ENCODE assay signal across 8 cellular contexts in the genomic region with DNA sequence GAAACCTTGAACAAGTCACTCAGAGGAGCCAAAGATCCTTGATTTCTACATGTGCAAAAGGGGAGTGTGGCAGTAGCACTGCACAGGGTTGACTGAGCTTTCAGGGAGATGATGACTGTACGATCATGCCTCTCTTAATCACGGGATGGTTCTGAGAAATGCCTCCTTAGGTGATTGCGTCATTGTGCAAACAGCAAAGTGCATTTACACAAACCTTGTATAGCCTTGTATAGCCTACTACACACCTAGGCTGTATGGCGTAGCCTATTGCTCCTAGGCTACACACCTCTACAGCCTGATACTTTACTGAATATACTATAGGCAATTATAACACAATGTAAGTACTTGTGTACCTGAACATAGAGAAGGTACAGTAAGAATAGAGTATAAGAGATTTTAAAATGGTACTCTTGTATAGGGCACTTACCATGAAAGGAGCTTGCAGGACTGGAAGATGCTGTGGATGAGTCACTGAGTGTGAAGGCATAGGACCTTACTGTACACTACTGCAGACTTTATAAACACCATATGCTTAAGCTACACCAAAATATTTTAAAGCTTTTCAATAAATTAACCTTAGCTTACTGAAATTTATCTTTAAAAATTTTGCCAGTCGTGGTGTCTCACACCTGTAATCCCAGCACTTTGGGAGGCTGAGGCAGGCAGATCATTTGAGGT. TPM values are rescaled to one million over a fixed set of nuclear protein-coding genes. Genes with fewer than 3 reads are reported as not detected.
DNase-seq lines count a peak whose midpoint lies in the region; ATAC-seq and TF ChIP-seq lines count a peak whose summit lies in the region.
"Not testable (repeated sequence)": the region's sequence is repeated elsewhere in the genome, so short reads cannot be mapped to it uniquely, and the experiment has no call there.

No MANE protein-coding gene starts in this region.

- H2BK20ac ChIP-seq in IMR-90 (ENCODE audit: low read depth, low read length), result not testable (repeated sequence)

- not testable (repeated sequence) for H3K18ac ChIP-seq in IMR-90 (ENCODE audit: low read depth, low read length)

- not testable (repeated sequence) for H2BK15ac ChIP-seq in IMR-90 (ENCODE audit: low read depth, low read length)

- not testable (repeated sequence) for ATAC-seq in IMR-90 (ENCODE audit: low read depth); activated T-cell treated with anti-CD3 and anti-CD28 coated beads, Interleukin-2, amount 50 U/mL, for 72 hours (replicated peaks in 1 of 2); central memory CD8-positive, alpha-beta T cell (replicated peaks; ENCODE audit: extremely low read depth, poor library complexity, severe bottlenecking)

- H3K4me1 Mint-ChIP-seq in activated T-cell treated with anti-CD3 and anti-CD28 coated beads, Interleukin-2, amount 50 U/mL, for 72 hours (ENCODE audit: low read depth), result peaks cover 13% of the 10 kb centered on the region
- peaks cover 15% of the 10 kb centered on the region for H3K4me1 Mint-ChIP-seq in central memory CD8-positive, alpha-beta T cell
- not testable (repeated sequence) for H3K4me1 Mint-ChIP-seq in mesothelial cell of epicardium

- not testable (repeated sequence) for H3K4me1 ChIP-seq in IMR-90 (ENCODE audit: control insufficient read depth, insufficient read depth, low read length); thyroid gland

- H3K4me3 ChIP-seq in IMR-90 (ENCODE audit: insufficient read depth, low read depth, low read length); thyroid gland (replicated peaks in 1 of 3): not testable (repeated sequence)

- not testable (repeated sequence) for H2BK120ac ChIP-seq in IMR-90 (ENCODE audit: low read depth, low read length)

- not testable (repeated sequence) for H2BK5ac ChIP-seq in IMR-90 (ENCODE audit: low read depth, low read length, poor library complexity, severe bottlenecking)

- peak overlapping the region; percentile 21; the same call in 1 of the 2 replicates for H3K4me2 ChIP-seq in IMR-90 (ENCODE audit: low read depth, low read length)

- not testable (repeated sequence) for H2AK9ac ChIP-seq in IMR-90 (replicated peaks; ENCODE audit: low read depth, low read length, poor library complexity)

- not testable (repeated sequence) for H3K14ac ChIP-seq in IMR-90 (replicated peaks; ENCODE audit: low read depth, low read length)

- H3K36me3 ChIP-seq in IMR-90 (ENCODE audit: control insufficient read depth, insufficient read depth, low read length); thyroid gland: not testable (repeated sequence)

- POLR2A ChIA-PET in IMR-90 (lab: Charles Lee; ENCODE audit: unreplicated experiment), result not testable (repeated sequence)

- not testable (repeated sequence) for TF ChIP-seq RAD21 in IMR-90 (IDR thresholded peaks at IDR 0.05; ENCODE audit: low read length)

- not testable (repeated sequence) for H3K4ac ChIP-seq in IMR-90 (ENCODE audit: low read depth, low read length)

- H2AFZ ChIP-seq in IMR-90 (replicated peaks; ENCODE audit: low read length, poor library complexity), result not testable (repeated sequence)

- CTCF ChIA-PET in IMR-90 (lab: Yijun Ruan, JAX), result interaction anchor here (0.6 kb wide), 1 partner anchor 111 kb away, joined by 3 read pairs; no protein-coding TSS in a partner anchor

- peak overlapping the region; percentile 76 to 93 for H3K4me3 Mint-ChIP-seq in activated T-cell treated with anti-CD3 and anti-CD28 coated beads, Interleukin-2, amount 50 U/mL, for 72 hours
- peak overlapping the region; percentile 86 for H3K4me3 Mint-ChIP-seq in central memory CD8-positive, alpha-beta T cell
- H3K4me3 Mint-ChIP-seq in mesothelial cell of epicardium, result peak overlapping the region; percentile 86

- H3K27ac ChIP-seq in IMR-90 (ENCODE audit: insufficient read depth, low read length), result not testable (repeated sequence)
- peak overlapping the region; percentile 2 to 70 (median 48) for H3K27ac ChIP-seq in thyroid gland

- not testable (repeated sequence) for H3K36me3 Mint-ChIP-seq in activated T-cell treated with anti-CD3 and anti-CD28 coated beads, Interleukin-2, amount 50 U/mL, for 72 hours (ENCODE audit: insufficient read depth in 2 of 2); central memory CD8-positive, alpha-beta T cell (ENCODE audit: insufficient read depth); mesothelial cell of epicardium

- 86% methylated on average over 1 of the region's 5 CpGs; no CpG with 5 or more reads in 1 of the 2 experiments for WGBS in IMR-90 (ENCODE audit: extremely low coverage in 2 of 2, insufficient read length in 1 of 2), 2 experiments
- 58 to 72% methylated on average over 5 of the region's 5 CpGs for WGBS in thyroid gland, 2 donors

- not testable (repeated sequence) for H4K8ac ChIP-seq in IMR-90 (ENCODE audit: low read depth in 2 of 2, low read length in 2 of 2)

- H4K20me1 ChIP-seq in IMR-90 (ENCODE audit: insufficient read depth, low read length), result not testable (repeated sequence)

- dilution Hi-C loops in IMR-90 (cut with HindIII; ENCODE audit: low sequenced_read_pairs, unreplicated experiment), result not testable (repeated sequence)

- H3K9me1 ChIP-seq in IMR-90 (ENCODE audit: insufficient read depth, low read length), result not testable (repeated sequence)

- not testable (repeated sequence) for TF ChIP-seq CTCF in IMR-90 (conservative IDR thresholded peaks at IDR 0.05; ENCODE audit: low read depth, low read length); mesothelial cell of epicardium (IDR thresholded peaks at IDR 0.05; ENCODE audit: unreplicated experiment); thyroid gland (IDR thresholded peaks at IDR 0.05)

- peaks cover 43% of the 10 kb centered on the region for H3K27me3 Mint-ChIP-seq in activated T-cell treated with anti-CD3 and anti-CD28 coated beads, Interleukin-2, amount 50 U/mL, for 72 hours (ENCODE audit: low read depth)
- H3K27me3 Mint-ChIP-seq in central memory CD8-positive, alpha-beta T cell, result peaks cover 44% of the 10 kb centered on the region
- H3K27me3 Mint-ChIP-seq in mesothelial cell of epicardium (ENCODE audit: low read depth), result not testable (repeated sequence)

- not testable (repeated sequence) for BruUV-seq in IMR-90 (replicated peaks; lab: Mats Ljungman, UMichigan)

- H3K79me1 ChIP-seq in IMR-90 (ENCODE audit: low read depth in 1 of 2, low read length in 2 of 2), result peaks cover 7 to 12% of the 10 kb centered on the region in 2 experiments

- not testable (repeated sequence) for H4K91ac ChIP-seq in IMR-90 (ENCODE audit: insufficient read depth, low read depth, low read length)

- H3K9ac ChIP-seq in IMR-90 (ENCODE audit: low read depth, low read length), result not testable (repeated sequence)

- H3K27me3 ChIP-seq in IMR-90 (ENCODE audit: control insufficient read depth, insufficient read depth, low read length); thyroid gland: not testable (repeated sequence)

- TF ChIP-seq POLR2A in IMR-90 (IDR thresholded peaks at IDR 0.05; ENCODE audit: low read depth, low read length); thyroid gland (IDR thresholded peaks at IDR 0.05): not testable (repeated sequence)

- in situ Hi-C loops in Caki2 (cut with HindIII; ENCODE audit: low pct_unique_long_range_greater_than_20kb, low sequenced_read_pairs); IMR-90 (cut with MboI; ENCODE audit: low sequenced_read_pairs): not testable (repeated sequence)

- intact Hi-C loops in IMR-90 (cut with micrococcal nuclease); thyroid gland (cut with DNase I): not testable (repeated sequence)

- not testable (repeated sequence) for H3K9me3 ChIP-seq in IMR-90 (ENCODE audit: control insufficient read depth, insufficient read depth, low read length); thyroid gland

- not testable (repeated sequence) for H4K5ac ChIP-seq in IMR-90 (ENCODE audit: low read depth, low read length)

- H2AK5ac ChIP-seq in IMR-90 (ENCODE audit: low read depth, low read length), result not testable (repeated sequence)

- H3K27ac Mint-ChIP-seq in activated T-cell treated with anti-CD3 and anti-CD28 coated beads, Interleukin-2, amount 50 U/mL, for 72 hours; central memory CD8-positive, alpha-beta T cell (ENCODE audit: low read depth); mesothelial cell of epicardium: not testable (repeated sequence)

- not testable (repeated sequence) for H3K9me3 Mint-ChIP-seq in activated T-cell treated with anti-CD3 and anti-CD28 coated beads, Interleukin-2, amount 50 U/mL, for 72 hours; central memory CD8-positive, alpha-beta T cell; mesothelial cell of epicardium

- DNase-seq in Caki2 (ENCODE audit: low read depth) (peak; percentile 60), IMR-90 (peak; percentile 77), NCI-H748 (lab: John Stamatoyannopoulos, UW; ENCODE audit: unreplicated experiment) (peak; percentile 22), fibroblast of peridontal ligament (ENCODE audit: extremely low read depth) (peak; percentile 34), thyroid gland (peak; percentile 23 to 29)
- DNase-seq in activated T-cell treated with anti-CD3 and anti-CD28 coated beads, Interleukin-2, amount 50 U/mL, for 72 hours; central memory CD8-positive, alpha-beta T cell (ENCODE audit: low spot score in 2 of 2); mesothelial cell of epicardium (ENCODE audit: low spot score in 2 of 2, unreplicated experiment in 2 of 2): not testable (repeated sequence)

- not testable (repeated sequence) for H3K23ac ChIP-seq in IMR-90 (ENCODE audit: low read depth, low read length)

- not testable (repeated sequence) for H3K56ac ChIP-seq in IMR-90 (ENCODE audit: extremely low read depth, insufficient read depth, low read length)

TF ChIP-seq in IMR-90, 13 proteins besides CTCF, POLR2A, EP300 and RAD21:
- TF ChIP-seq CEBPB (IDR thresholded peaks at IDR 0.05; ENCODE audit: low read depth, low read length), result peak; percentile 77

RNA-seq across cellular contexts. Expression of a gene that starts 1.3 kb away (rescaled TPM):
- 2.2 and 9.8 TPM in 2 replicates for total RNA-seq in Caki2 (2014; rRNA removed; shearing (Covaris generic); ENCODE audit: low replicate concordance)
- total RNA-seq in IMR-90 (2012; rRNA removed), result 9.4 and 13.3 TPM in 2 replicates
- polyA plus RNA-seq in IMR-90 (2012; rRNA removed), result 5.6 TPM in 2 replicates
- 6.8 and 13.4 TPM in 2 replicates for polyA plus RNA-seq in IMR-90 (2012; cell fraction: cytosol; rRNA removed)
- 26.4 and 34.0 TPM in 2 replicates for polyA plus RNA-seq in IMR-90 (2012; cell fraction: nucleus; rRNA removed; ENCODE audit: low replicate concordance)
- total RNA-seq in activated T-cell treated with anti-CD3 and anti-CD28 coated beads, Interleukin-2, amount 50 U/mL, for 72 hours, result 1 to 10 TPM; 4.2 to 5.4 TPM
- total RNA-seq in mesothelial cell of epicardium, result 91.7 to 95.9 TPM (median 92.7 TPM) in 3 replicates
- 10 to 100 TPM; 49.8 to 99.7 (median 79.7) TPM for total RNA-seq in thyroid gland
